Comparison of ENCODE assay signal across 16 cellular contexts in genomic region chr14:23729720-23730387, GRCh38.
DNase-seq lines count a peak whose midpoint lies in the region; ATAC-seq lines count a peak whose summit lies in the region.
"Had no signal": no experiment of that assay in that cellular context is flagged by ENCODE, and none has a peak within 500 bp of the region (broad histone marks: within the 10 kb centered on the region; RNA-seq: fewer than 3 reads in every experiment).

No MANE protein-coding gene starts in this region.

- H3K36me3 Mint-ChIP-seq in T-helper 17 cell (ENCODE audit: low read depth): no peaks in the 10 kb centered on the region
- H3K36me3 Mint-ChIP-seq: activated naive CD4-positive, alpha-beta T cell treated with anti-CD3 and anti-CD28 coated beads, Interleukin-2, amount 10 ng/mL, durations not matched to agents 7 days and 5 days; naive B cell had no signal

- H3K27me3 ChIP-seq in H7 (ENCODE audit: control insufficient read depth, insufficient read depth, low read length): no peaks in the 10 kb centered on the region
- H3K27me3 ChIP-seq: vagina had no signal

- H3K36me3 ChIP-seq in H7 (replicated peaks; ENCODE audit: control insufficient read depth, insufficient read depth, low read length): no peaks in the 10 kb centered on the region
- H3K36me3 ChIP-seq: vagina had no signal

- no peaks in the 10 kb centered on the region for H3K9me3 ChIP-seq in T-helper 17 cell (ENCODE audit: control insufficient read depth, low read length, poor library complexity, severe bottlenecking)
- H3K9me3 ChIP-seq: vagina had no signal

- no peaks in the 10 kb centered on the region for H3K4me1 Mint-ChIP-seq in T-helper 17 cell
- H3K4me1 Mint-ChIP-seq: activated CD4-positive, alpha-beta T cell treated with anti-CD3 and anti-CD28 coated beads for 36 hours; activated naive CD4-positive, alpha-beta T cell treated with anti-CD3 and anti-CD28 coated beads, Interleukin-2, amount 10 ng/mL, durations not matched to agents 7 days and 5 days; B cell; naive B cell had no signal

- H3K4me3 ChIP-seq in H7 (ENCODE audit: insufficient read depth, low read depth, low read length): no peak overlapping the region
- H3K4me3 ChIP-seq: vagina had no signal

- no peak overlapping the region for H3K27ac Mint-ChIP-seq in T-helper 17 cell
- H3K27ac Mint-ChIP-seq: activated CD4-positive, alpha-beta T cell treated with anti-CD3 and anti-CD28 coated beads for 36 hours; activated naive CD4-positive, alpha-beta T cell treated with anti-CD3 and anti-CD28 coated beads, Interleukin-2, amount 10 ng/mL, durations not matched to agents 7 days and 5 days; B cell; naive B cell had no signal

- ATAC-seq in T-helper 17 cell: no peak
- no peak for ATAC-seq in HG03196 (IDR thresholded peaks at IDR 0.05; ENCODE audit: unreplicated experiment)
- ATAC-seq: activated CD4-positive, alpha-beta T cell treated with anti-CD3 and anti-CD28 coated beads for 36 hours had no signal

- peak; percentile 23 for DNase-seq in AG08396 (ENCODE audit: low spot score)
- peak; percentile 57 for DNase-seq in H7
- DNase-seq in T-helper 17 cell: no peak
- DNase-seq in iPS DF 19.7 (ENCODE audit: low read depth, low spot score): peak; percentile 7
- DNase-seq in activated CD4-positive, alpha-beta T cell treated with anti-CD3 and anti-CD28 coated beads, Interleukin-2, amount 50 U/mL, for 4 hours: no peak
- DNase-seq in COR-L47 (lab: John Stamatoyannopoulos, UW): no peak
- DNase-seq in medulla oblongata (ENCODE audit: extremely low spot score): no peak
- DNase-seq: activated CD4-positive, alpha-beta T cell treated with anti-CD3 and anti-CD28 coated beads for 36 hours; activated naive CD4-positive, alpha-beta T cell treated with anti-CD3 and anti-CD28 coated beads, Interleukin-2, amount 10 ng/mL, durations not matched to agents 7 days and 5 days; Kasumi-1; naive B cell; NCI-H510A treated with DMSO at 0.1 percent for 48 hours; T-helper 2 cell had no signal

- H3K4me3 Mint-ChIP-seq in T-helper 17 cell: peak overlapping the region; percentile 19
- H3K4me3 Mint-ChIP-seq: activated CD4-positive, alpha-beta T cell treated with anti-CD3 and anti-CD28 coated beads for 36 hours; activated naive CD4-positive, alpha-beta T cell treated with anti-CD3 and anti-CD28 coated beads, Interleukin-2, amount 10 ng/mL, durations not matched to agents 7 days and 5 days; B cell had no signal

- H3K27me3 Mint-ChIP-seq in T-helper 17 cell: peaks cover 40% of the 10 kb centered on the region

Comparison
In these comparisons a context has a peak if more than half of its experiments do, and no peak if none do; other contexts are left out.
1. DNase-seq: peak in AG08396 (single experiment), H7 (single experiment) and iPS DF 19.7 (single experiment); none in T-helper 17 cell (0 of 3), activated CD4-positive, alpha-beta T cell treated with anti-CD3 and anti-CD28 coated beads, Interleukin-2, amount 50 U/mL, for 4 hours (0 of 2), COR-L47 (single experiment) and medulla oblongata (single experiment).